19 cellular contexts compared by ENCODE assay signal in the genomic region with DNA sequence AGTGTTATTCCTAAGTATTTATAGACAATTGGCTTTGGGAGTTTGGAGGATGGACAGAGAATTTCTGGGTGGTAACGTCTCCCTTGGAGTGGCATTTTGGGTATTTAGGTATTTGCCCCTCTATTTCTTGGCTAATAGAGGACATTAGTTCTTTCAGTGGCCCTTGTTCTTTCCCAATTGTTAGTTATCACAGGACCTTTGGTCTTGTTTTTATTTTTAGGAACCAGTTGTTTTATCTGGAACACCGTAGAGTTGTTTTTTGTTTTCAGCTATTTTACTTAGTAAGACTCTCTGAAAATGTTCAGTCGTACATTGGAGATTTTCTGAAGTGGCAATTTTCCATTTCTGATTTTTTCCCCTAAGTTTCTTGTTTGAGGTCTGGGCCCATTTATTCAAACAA. TPM values are rescaled to one million over a fixed set of nuclear protein-coding genes. Genes with fewer than 3 reads are reported as not detected.
DNase-seq lines count a peak whose midpoint lies in the region; ATAC-seq and TF ChIP-seq lines count a peak whose summit lies in the region.
"Had no signal": no experiment of that assay in that cellular context is flagged by ENCODE, and none has a peak within 500 bp of the region (broad histone marks: within the 10 kb centered on the region; RNA-seq: fewer than 3 reads in every experiment).

No MANE protein-coding gene starts in this region.

- H3K27ac ChIP-seq in CD4-positive, CD25-positive, alpha-beta regulatory T cell (ENCODE audit: insufficient read depth, low read length, poor library complexity, severe bottlenecking), result no peak overlapping the region
- H3K27ac ChIP-seq in thoracic aorta, result peak overlapping the region; percentile 4 to 8
- no peak overlapping the region for H3K27ac ChIP-seq in substantia nigra (ENCODE audit: low read depth, low read length, poor library complexity, severe bottlenecking)
- H3K27ac ChIP-seq: BLaER1 had no signal

- H3K27me3 Mint-ChIP-seq in CD4-positive, CD25-positive, alpha-beta regulatory T cell, result no peaks in the 10 kb centered on the region
- H3K27me3 Mint-ChIP-seq in dendritic cell treated with granulocyte-macrophage colony-stimulating factor and Interleukin-4, amounts not matched to agents 40 ng/mL and 50 ng/mL, for 4 days, result no peaks in the 10 kb centered on the region
- H3K27me3 Mint-ChIP-seq: CD4-positive, alpha-beta memory T cell; CD8-positive, alpha-beta memory T cell had no signal

- DNase-seq in CD1c-positive myeloid dendritic cell (ENCODE audit: extremely low spot score) (peak; percentile 6), thoracic aorta (ENCODE audit: low spot score) (no peak), NCI-H2081 (lab: John Stamatoyannopoulos, UW) (no peak), NCI-H1105 (lab: John Stamatoyannopoulos, UW) (no peak), substantia nigra (lab: John Stamatoyannopoulos, UW) (no peak)
- DNase-seq in CD4-positive, CD25-positive, alpha-beta regulatory T cell, result no peak
- DNase-seq: 8988T; ACHN; BE2C; C1 segment of cervical spinal cord; CD4-positive, alpha-beta memory T cell; CD8-positive, alpha-beta memory T cell; COR-L47; DMS79 treated with DMSO at 0.1 percent for 48 hours; GF-D8 had no signal

- no peak for TF ChIP-seq CTCF in thoracic aorta (IDR thresholded peaks at IDR 0.05)

- H3K36me3 Mint-ChIP-seq in CD4-positive, CD25-positive, alpha-beta regulatory T cell, result peaks cover 60% of the 10 kb centered on the region
- H3K36me3 Mint-ChIP-seq in dendritic cell treated with granulocyte-macrophage colony-stimulating factor and Interleukin-4, amounts not matched to agents 40 ng/mL and 50 ng/mL, for 4 days (ENCODE audit: low read depth), result peaks cover 46% of the 10 kb centered on the region

- no peaks in the 10 kb centered on the region for H3K9me3 ChIP-seq in CD4-positive, CD25-positive, alpha-beta regulatory T cell (ENCODE audit: control insufficient read depth in 2 of 2, low read length in 2 of 2)
- H3K9me3 ChIP-seq in thoracic aorta, result no peaks in the 10 kb centered on the region
- H3K9me3 ChIP-seq: BE2C, BLaER1 had no signal

- no peaks in the 10 kb centered on the region for H3K4me1 ChIP-seq in CD4-positive, CD25-positive, alpha-beta regulatory T cell (ENCODE audit: control insufficient read depth, insufficient read depth, low read length, poor library complexity, severe bottlenecking)
- H3K4me1 ChIP-seq in thoracic aorta (ENCODE audit: control insufficient read depth in 1 of 2, low read depth in 2 of 2), result peaks cover 29 to 45% of the 10 kb centered on the region in 2 donors
- H3K4me1 ChIP-seq: BE2C had no signal

- H3K4me1 Mint-ChIP-seq in CD4-positive, CD25-positive, alpha-beta regulatory T cell, result peaks cover 0 to 5% (median 2%) of the 10 kb centered on the region in 4 donors
- peaks cover 48% of the 10 kb centered on the region for H3K4me1 Mint-ChIP-seq in dendritic cell treated with granulocyte-macrophage colony-stimulating factor and Interleukin-4, amounts not matched to agents 40 ng/mL and 50 ng/mL, for 4 days (ENCODE audit: low read depth)

- no peak overlapping the region for H3K4me3 Mint-ChIP-seq in CD4-positive, CD25-positive, alpha-beta regulatory T cell
- no peak overlapping the region for H3K4me3 Mint-ChIP-seq in dendritic cell treated with granulocyte-macrophage colony-stimulating factor and Interleukin-4, amounts not matched to agents 40 ng/mL and 50 ng/mL, for 4 days
- H3K4me3 Mint-ChIP-seq: CD14-positive monocyte; CD4-positive, alpha-beta memory T cell; CD8-positive, alpha-beta memory T cell had no signal

- no peak for ATAC-seq in CD4-positive, CD25-positive, alpha-beta regulatory T cell (ENCODE audit: low read depth in 2 of 2)
- ATAC-seq in thoracic aorta (ENCODE audit: insufficient number of reproducible peaks, low FRiP score, low read depth), result no peak

- intact Hi-C loops in dendritic cell treated with granulocyte-macrophage colony-stimulating factor and Interleukin-4, amounts not matched to agents 40 ng/mL and 50 ng/mL, for 4 days (cut with micrococcal nuclease), result no loop called here

- H3K4me3 ChIP-seq in CD4-positive, CD25-positive, alpha-beta regulatory T cell (ENCODE audit: low read depth, low read length), result no peak overlapping the region
- H3K4me3 ChIP-seq in thoracic aorta, result no peak overlapping the region
- H3K4me3 ChIP-seq: BLaER1 had no signal

- H3K36me3 ChIP-seq in CD4-positive, CD25-positive, alpha-beta regulatory T cell (ENCODE audit: control insufficient read depth, insufficient read depth, low read length), result peaks cover 68% of the 10 kb centered on the region
- H3K36me3 ChIP-seq in thoracic aorta, result peaks cover 3% of the 10 kb centered on the region
- H3K36me3 ChIP-seq: BE2C had no signal

- no peaks in the 10 kb centered on the region for H3K9me3 Mint-ChIP-seq in CD4-positive, CD25-positive, alpha-beta regulatory T cell
- no peaks in the 10 kb centered on the region for H3K9me3 Mint-ChIP-seq in dendritic cell treated with granulocyte-macrophage colony-stimulating factor and Interleukin-4, amounts not matched to agents 40 ng/mL and 50 ng/mL, for 4 days
- H3K9me3 Mint-ChIP-seq: CD14-positive monocyte; CD4-positive, alpha-beta memory T cell; CD8-positive, alpha-beta memory T cell had no signal

- H3K27me3 ChIP-seq in CD4-positive, CD25-positive, alpha-beta regulatory T cell (ENCODE audit: control insufficient read depth, insufficient read depth, low read length), result no peaks in the 10 kb centered on the region
- H3K27me3 ChIP-seq in thoracic aorta (replicated peaks; ENCODE audit: insufficient read depth), result no peaks in the 10 kb centered on the region
- H3K27me3 ChIP-seq: BE2C, BLaER1 had no signal

- peak overlapping the region in 2 of 3 donors; percentile 9 to 23 for H3K27ac Mint-ChIP-seq in CD4-positive, CD25-positive, alpha-beta regulatory T cell
- H3K27ac Mint-ChIP-seq in dendritic cell treated with granulocyte-macrophage colony-stimulating factor and Interleukin-4, amounts not matched to agents 40 ng/mL and 50 ng/mL, for 4 days, result peak overlapping the region; percentile 76

RNA-seq across cellular contexts. Expression of a gene that starts 40.5 kb away (rescaled TPM):
- total RNA-seq in CD4-positive, CD25-positive, alpha-beta regulatory T cell, result 2.2 TPM
- 1 to 10 TPM in 3 of 4 donors, under 1 TPM in 1; 0.93 to 3.6 (median 1.6) TPM for polyA plus RNA-seq in CD4-positive, CD25-positive, alpha-beta regulatory T cell
- total RNA-seq in thoracic aorta, result 10 to 100 TPM in 1 of 2 donors, 1 to 10 TPM in 1; 4.9 to 14.2 TPM
- polyA plus RNA-seq: AG04450 had no signal

Comparison
In these comparisons a context has a peak if more than half of its experiments do, and no peak if none do; other contexts are left out.
1. H3K27ac ChIP-seq: peak in thoracic aorta (2 of 2); none in CD4-positive, CD25-positive, alpha-beta regulatory T cell (single experiment) and substantia nigra (single experiment).